ENCODE assay signal across 1 cellular context in the genomic region with DNA sequence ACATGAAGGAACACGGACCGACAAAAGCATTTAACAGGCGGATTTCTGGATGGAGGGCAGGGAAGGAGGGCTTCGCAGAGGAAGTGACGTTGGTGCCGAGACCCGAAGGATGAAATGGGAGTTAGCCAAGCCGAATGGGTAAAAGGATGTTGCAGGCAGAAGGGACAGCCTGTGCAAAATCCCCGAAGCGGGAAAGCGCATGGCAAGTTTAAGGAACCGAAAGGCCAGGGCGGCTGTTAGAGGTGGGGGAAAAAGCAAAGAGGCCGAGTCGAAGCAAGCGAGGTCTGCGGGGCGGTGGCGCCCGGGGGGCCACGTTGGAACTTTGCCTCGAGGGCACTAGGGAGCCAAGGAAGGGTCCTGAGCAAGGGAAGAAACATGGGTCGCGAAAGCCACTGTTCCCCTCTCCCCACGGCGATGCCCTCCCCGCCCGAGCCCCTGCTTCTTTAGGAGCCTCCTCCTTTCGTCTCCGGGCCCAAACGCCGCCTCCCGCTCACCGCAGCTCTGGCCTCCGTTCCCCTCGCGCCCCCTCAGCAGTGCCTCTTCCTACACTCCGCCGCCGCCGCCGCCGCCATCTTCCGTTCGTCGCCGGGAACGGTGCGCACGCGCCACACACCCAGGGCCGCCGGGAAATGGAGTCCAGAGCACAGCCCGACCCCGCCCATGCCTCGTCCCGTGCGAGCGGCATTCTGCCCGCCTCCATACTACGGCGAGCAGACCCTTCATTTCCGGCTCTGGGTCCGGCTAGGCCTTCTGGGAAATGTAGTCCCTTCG.
TF ChIP-seq lines count a peak whose summit lies in the region.

Gene SYMPK (minus strand): TSS at position 584 of the 771 bp plus-strand sequence. CDS start 8,652 bp downstream, outside the sequence.

TF ChIP-seq in HepG2, 621 proteins besides CTCF, POLR2A, EP300 and RAD21 (continued from another document and continues in another):
- TF ChIP-seq NFAT5 (CRISPR knock-in tag; IDR thresholded peaks at IDR 0.05): peak; percentile 72; the same call in 1 of the 2 replicates
- no peak for TF ChIP-seq ZNF354B (CRISPR knock-in tag; IDR thresholded peaks at IDR 0.05)
- peak; percentile 74 for TF ChIP-seq PHF20 (CRISPR knock-in tag; IDR thresholded peaks at IDR 0.05)
- TF ChIP-seq ZSCAN5A (CRISPR knock-in tag; IDR thresholded peaks at IDR 0.05; ENCODE audit: borderline replicate concordance): no peak
- no peak; the same call in 1 of the 2 replicates for TF ChIP-seq ZSCAN21 (CRISPR knock-in tag; IDR thresholded peaks at IDR 0.05; ENCODE audit: borderline replicate concordance)
- no peak for TF ChIP-seq SOX6 (IDR thresholded peaks at IDR 0.05)
- peak; percentile 47; the same call in 1 of the 2 replicates for TF ChIP-seq SOX6 (CRISPR knock-in tag; IDR thresholded peaks at IDR 0.05)
- TF ChIP-seq ZNF33A (CRISPR knock-in tag; IDR thresholded peaks at IDR 0.05; ENCODE audit: borderline replicate concordance): no peak
- peak; percentile 62; the same call in 1 of the 2 replicates for TF ChIP-seq ZFP41 (CRISPR knock-in tag; IDR thresholded peaks at IDR 0.05; ENCODE audit: borderline replicate concordance)
- TF ChIP-seq, protein P1, sequence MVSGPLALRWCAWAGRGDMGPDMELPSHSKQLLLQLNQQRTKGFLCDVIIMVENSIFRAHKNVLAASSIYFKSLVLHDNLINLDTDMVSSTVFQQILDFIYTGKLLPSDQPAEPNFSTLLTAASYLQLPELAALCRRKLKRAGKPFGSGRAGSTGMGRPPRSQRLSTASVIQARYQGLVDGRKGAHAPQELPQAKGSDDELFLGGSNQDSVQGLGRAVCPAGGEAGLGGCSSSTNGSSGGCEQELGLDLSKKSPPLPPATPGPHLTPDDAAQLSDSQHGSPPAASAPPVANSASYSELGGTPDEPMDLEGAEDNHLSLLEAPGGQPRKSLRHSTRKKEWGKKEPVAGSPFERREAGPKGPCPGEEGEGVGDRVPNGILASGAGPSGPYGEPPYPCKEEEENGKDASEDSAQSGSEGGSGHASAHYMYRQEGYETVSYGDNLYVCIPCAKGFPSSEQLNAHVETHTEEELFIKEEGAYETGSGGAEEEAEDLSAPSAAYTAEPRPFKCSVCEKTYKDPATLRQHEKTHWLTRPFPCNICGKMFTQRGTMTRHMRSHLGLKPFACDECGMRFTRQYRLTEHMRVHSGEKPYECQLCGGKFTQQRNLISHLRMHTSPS (CRISPR knock-in tag; IDR thresholded peaks at IDR 0.05; ENCODE audit: low read depth): no peak
- no peak; the same call in 1 of the 2 replicates for TF ChIP-seq ARID5B (CRISPR knock-in tag; IDR thresholded peaks at IDR 0.05)
- peak; percentile 28 for TF ChIP-seq ZNF124 (CRISPR knock-in tag; IDR thresholded peaks at IDR 0.05)
- TF ChIP-seq MXI1 (IDR thresholded peaks at IDR 0.05; ENCODE audit: borderline replicate concordance, low read depth, low read length): peak; percentile 92; the same call in 1 of the 3 replicates
- TF ChIP-seq E2F5 (CRISPR knock-in tag; conservative IDR thresholded peaks at IDR 0.05): no peak
- TF ChIP-seq ZNF678 (CRISPR knock-in tag; IDR thresholded peaks at IDR 0.05): no peak
- TF ChIP-seq ZNF441 (CRISPR knock-in tag; IDR thresholded peaks at IDR 0.05; ENCODE audit: borderline replicate concordance): 0 out of 2 replicates have a peak, but pooled peaks have one; percentile 59
- no peak for TF ChIP-seq IKZF4 (CRISPR knock-in tag; IDR thresholded peaks at IDR 0.05; ENCODE audit: borderline replicate concordance, low read depth, not compliant biosample characterization)
- TF ChIP-seq, protein P2, sequence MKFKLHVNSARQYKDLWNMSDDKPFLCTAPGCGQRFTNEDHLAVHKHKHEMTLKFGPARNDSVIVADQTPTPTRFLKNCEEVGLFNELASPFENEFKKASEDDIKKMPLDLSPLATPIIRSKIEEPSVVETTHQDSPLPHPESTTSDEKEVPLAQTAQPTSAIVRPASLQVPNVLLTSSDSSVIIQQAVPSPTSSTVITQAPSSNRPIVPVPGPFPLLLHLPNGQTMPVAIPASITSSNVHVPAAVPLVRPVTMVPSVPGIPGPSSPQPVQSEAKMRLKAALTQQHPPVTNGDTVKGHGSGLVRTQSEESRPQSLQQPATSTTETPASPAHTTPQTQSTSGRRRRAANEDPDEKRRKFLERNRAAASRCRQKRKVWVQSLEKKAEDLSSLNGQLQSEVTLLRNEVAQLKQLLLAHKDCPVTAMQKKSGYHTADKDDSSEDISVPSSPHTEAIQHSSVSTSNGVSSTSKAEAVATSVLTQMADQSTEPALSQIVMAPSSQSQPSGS (CRISPR knock-in tag; IDR thresholded peaks at IDR 0.05): no peak
- peak; percentile 88 for TF ChIP-seq GATAD1 (CRISPR knock-in tag; IDR thresholded peaks at IDR 0.05)
- TF ChIP-seq ZNF460 (CRISPR knock-in tag; IDR thresholded peaks at IDR 0.05; ENCODE audit: borderline replicate concordance): no peak
- TF ChIP-seq SETDB1 (CRISPR knock-in tag; IDR thresholded peaks at IDR 0.05; ENCODE audit: borderline replicate concordance): no peak
- TF ChIP-seq CC2D1A (CRISPR knock-in tag; IDR thresholded peaks at IDR 0.05): no peak
- no peak for TF ChIP-seq ZNF720 (CRISPR knock-in tag; IDR thresholded peaks at IDR 0.05)
- TF ChIP-seq ZNF431 (CRISPR knock-in tag; IDR thresholded peaks at IDR 0.05; ENCODE audit: borderline replicate concordance, low read depth): no peak
- TF ChIP-seq, protein P3, sequence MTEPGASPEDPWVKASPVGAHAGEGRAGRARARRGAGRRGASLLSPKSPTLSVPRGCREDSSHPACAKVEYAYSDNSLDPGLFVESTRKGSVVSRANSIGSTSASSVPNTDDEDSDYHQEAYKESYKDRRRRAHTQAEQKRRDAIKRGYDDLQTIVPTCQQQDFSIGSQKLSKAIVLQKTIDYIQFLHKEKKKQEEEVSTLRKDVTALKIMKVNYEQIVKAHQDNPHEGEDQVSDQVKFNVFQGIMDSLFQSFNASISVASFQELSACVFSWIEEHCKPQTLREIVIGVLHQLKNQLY (CRISPR knock-in tag; IDR thresholded peaks at IDR 0.05): peak; percentile 53; the same call in 1 of the 2 replicates
- TF ChIP-seq REXO4 (CRISPR knock-in tag; IDR thresholded peaks at IDR 0.05; ENCODE audit: borderline replicate concordance): no peak
- TF ChIP-seq RARA (CRISPR knock-in tag; IDR thresholded peaks at IDR 0.05): no peak
- TF ChIP-seq POLR2AphosphoS2 (IDR thresholded peaks at IDR 0.05; ENCODE audit: low read depth, low read length): no peak
- TF ChIP-seq BORCS8-MEF2B (CRISPR knock-in tag; IDR thresholded peaks at IDR 0.05): no peak
- TF ChIP-seq CHCHD3 (CRISPR knock-in tag; IDR thresholded peaks at IDR 0.05): peak; percentile 27; the same call in 1 of the 2 replicates
- no peak for TF ChIP-seq ZMAT5 (CRISPR knock-in tag; IDR thresholded peaks at IDR 0.05; ENCODE audit: borderline replicate concordance, low read depth)
- peak; percentile 1; the same call in 1 of the 2 replicates for TF ChIP-seq ZNF777 (CRISPR knock-in tag; IDR thresholded peaks at IDR 0.05)
- TF ChIP-seq HMGA1 (CRISPR knock-in tag; conservative IDR thresholded peaks at IDR 0.05): no peak
- no peak for TF ChIP-seq RNF2 (conservative IDR thresholded peaks at IDR 0.05; ENCODE audit: low read depth)
- TF ChIP-seq ZNF574 (CRISPR knock-in tag; IDR thresholded peaks at IDR 0.05): peak; percentile 96
